Comparison of ENCODE assay signal across 13 cellular contexts in the genomic region with DNA sequence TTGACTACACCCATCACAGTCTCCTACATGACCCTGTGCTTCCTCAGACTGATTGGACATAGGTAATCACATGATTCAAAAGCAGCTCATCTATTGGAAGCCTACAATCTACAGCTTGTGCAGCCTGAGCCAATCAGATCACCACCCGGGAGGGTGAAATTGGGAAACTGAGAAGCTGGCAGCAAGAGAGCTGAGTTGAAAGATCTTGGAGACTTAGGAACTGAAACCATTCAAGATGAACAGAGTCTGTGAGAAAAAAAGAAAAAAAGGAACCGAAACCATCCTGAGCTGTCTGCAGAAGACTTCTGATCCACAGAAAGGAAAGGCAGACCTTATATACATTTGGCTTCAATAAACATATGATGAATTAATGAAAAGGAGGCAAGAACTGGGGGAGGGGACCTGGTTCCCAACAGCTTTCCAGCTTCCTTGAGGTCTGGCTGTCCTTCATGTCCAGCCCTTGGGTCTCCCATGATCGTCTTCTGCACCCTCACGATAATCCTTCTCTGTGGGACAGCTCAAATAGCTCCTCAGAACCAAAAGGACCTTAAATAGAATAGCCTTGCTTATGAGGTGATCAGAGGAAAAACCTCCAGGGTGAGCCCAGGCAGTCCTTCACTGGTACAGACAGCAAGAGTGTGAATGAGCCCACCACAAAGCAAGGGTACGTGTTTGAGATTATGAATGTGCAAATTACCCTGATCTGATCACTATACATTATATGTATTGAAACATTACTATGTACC. TPM values are rescaled to one million over a fixed set of nuclear protein-coding genes. Genes with fewer than 3 reads are reported as not detected.
A peak's percentile ranks its signal among the peaks of the same experiment; 100 is the strongest.
DNase-seq lines count a peak whose midpoint lies in the region; ATAC-seq and TF ChIP-seq lines count a peak whose summit lies in the region.
"Had no signal": no experiment of that assay in that cellular context is flagged by ENCODE, and none has a peak within 500 bp of the region (broad histone marks: within the 10 kb centered on the region; RNA-seq: fewer than 3 reads in every experiment).

No MANE protein-coding gene starts in this region.

- no peak overlapping the region for H3K9ac ChIP-seq in OCI-LY3 (ENCODE audit: low read length)
- H3K9ac ChIP-seq: KMS-11 had no signal

- H3K36me3 Mint-ChIP-seq in stimulated activated effector memory CD8-positive, alpha-beta T cell treated with anti-CD3 and anti-CD28 coated beads, Interleukin-12 subunit alpha, Interleukin-12 subunit beta, amount 100 ng/mL, for 72 hours, result no peaks in the 10 kb centered on the region

- WGBS in psoas muscle, 3 donors, result 91 to 93% (median 92%) methylated on average over 5 of the region's 5 CpGs

- H3K9me3 ChIP-seq in OCI-LY3 (ENCODE audit: insufficient read depth, low read length) (no peaks in the 10 kb centered on the region), osteoblast (ENCODE audit: low read depth, low read length) (no peaks in the 10 kb centered on the region), psoas muscle (no peaks in the 10 kb centered on the region)

- H3K79me2 ChIP-seq in OCI-LY3 (ENCODE audit: low read length) (no peaks in the 10 kb centered on the region), osteoblast (ENCODE audit: insufficient read depth, low read length) (no peaks in the 10 kb centered on the region)

- peak overlapping the region; percentile 21 for H3K27ac Mint-ChIP-seq in stimulated activated effector memory CD8-positive, alpha-beta T cell treated with anti-CD3 and anti-CD28 coated beads, Interleukin-12 subunit alpha, Interleukin-12 subunit beta, amount 100 ng/mL, for 72 hours

- no peak for TF ChIP-seq CTCF in OCI-LY3 (IDR thresholded peaks at IDR 0.05; ENCODE audit: low read depth, low read length)
- no peak for TF ChIP-seq CTCF in osteoblast (IDR thresholded peaks at IDR 0.05; ENCODE audit: extremely low read depth, low read depth, low read length)
- no peak for TF ChIP-seq CTCF in psoas muscle (IDR thresholded peaks at IDR 0.05)

- peak; percentile 60 for ATAC-seq in GM18909 (IDR thresholded peaks at IDR 0.05; ENCODE audit: poor library complexity, unreplicated experiment)
- ATAC-seq in HG02973 (IDR thresholded peaks at IDR 0.05; ENCODE audit: unreplicated experiment), result peak; percentile 48
- no peak for ATAC-seq in stimulated activated effector memory CD8-positive, alpha-beta T cell treated with anti-CD3 and anti-CD28 coated beads, Interleukin-12 subunit alpha, Interleukin-12 subunit beta, amount 100 ng/mL, for 72 hours
- ATAC-seq in GM18520 (IDR thresholded peaks at IDR 0.05; ENCODE audit: unreplicated experiment), result no peak
- ATAC-seq in psoas muscle, result no peak
- ATAC-seq: HCT116 had no signal

- no peak overlapping the region for H3K4me3 Mint-ChIP-seq in stimulated activated effector memory CD8-positive, alpha-beta T cell treated with anti-CD3 and anti-CD28 coated beads, Interleukin-12 subunit alpha, Interleukin-12 subunit beta, amount 100 ng/mL, for 72 hours

- H3K4me2 ChIP-seq in OCI-LY3 (ENCODE audit: low read length) (peak overlapping the region; percentile 49), osteoblast (ENCODE audit: insufficient read depth, low read length) (no peak overlapping the region)
- H3K4me2 ChIP-seq: KMS-11 had no signal

- peaks cover 21% of the 10 kb centered on the region for H3K4me1 Mint-ChIP-seq in stimulated activated effector memory CD8-positive, alpha-beta T cell treated with anti-CD3 and anti-CD28 coated beads, Interleukin-12 subunit alpha, Interleukin-12 subunit beta, amount 100 ng/mL, for 72 hours

- H3K4me3 ChIP-seq in OCI-LY3 (ENCODE audit: low read length) (peak overlapping the region; percentile 32), osteoblast (ENCODE audit: insufficient read depth, low read length) (no peak overlapping the region), psoas muscle (no peak overlapping the region)

- intact Hi-C loops in psoas muscle (cut with DNase I), result no loop called here

- H3K9me3 Mint-ChIP-seq in stimulated activated effector memory CD8-positive, alpha-beta T cell treated with anti-CD3 and anti-CD28 coated beads, Interleukin-12 subunit alpha, Interleukin-12 subunit beta, amount 100 ng/mL, for 72 hours, result no peaks in the 10 kb centered on the region

- H3K27ac ChIP-seq in OCI-LY3 (ENCODE audit: low read length), result peak overlapping the region; percentile 36
- no peak overlapping the region for H3K27ac ChIP-seq in osteoblast (ENCODE audit: low read depth, low read length)
- no peak overlapping the region for H3K27ac ChIP-seq in psoas muscle
- H3K27ac ChIP-seq: KMS-11 had no signal

- DNase-seq in stimulated activated effector memory CD8-positive, alpha-beta T cell treated with anti-CD3 and anti-CD28 coated beads, Interleukin-12 subunit alpha, Interleukin-12 subunit beta, amount 100 ng/mL, for 72 hours (ENCODE audit: low spot score in 2 of 2), result no peak
- no peak for DNase-seq in osteoblast (ENCODE audit: insufficient read length, low spot score, missing footprints)
- no peak for DNase-seq in psoas muscle
- DNase-seq: retina, T-helper 2 cell had no signal

- H3K4me1 ChIP-seq in OCI-LY3 (ENCODE audit: low read length) (peaks cover 15% of the 10 kb centered on the region), osteoblast (ENCODE audit: insufficient read depth, low read length) (peaks cover 5% of the 10 kb centered on the region), psoas muscle (no peaks in the 10 kb centered on the region)

- H3K36me3 ChIP-seq in OCI-LY3 (replicated peaks; ENCODE audit: low read depth, low read length) (no peaks in the 10 kb centered on the region), osteoblast (ENCODE audit: insufficient read depth, low read length) (no peaks in the 10 kb centered on the region), psoas muscle (ENCODE audit: insufficient read depth in 1 of 2, low read depth in 1 of 2) (no peaks in the 10 kb centered on the region)

- H3K27me3 ChIP-seq in OCI-LY3 (ENCODE audit: low read depth, low read length), result peaks cover 8% of the 10 kb centered on the region; the same call in 1 of the 2 replicates
- no peaks in the 10 kb centered on the region for H3K27me3 ChIP-seq in osteoblast (ENCODE audit: insufficient read depth, low read length)
- H3K27me3 ChIP-seq in psoas muscle (ENCODE audit: insufficient read depth in 3 of 3, low read length in 2 of 3), result no peaks in the 10 kb centered on the region

- H2AFZ ChIP-seq in OCI-LY3 (ENCODE audit: low read depth, low read length) (no peak overlapping the region), osteoblast (ENCODE audit: low read length) (no peak overlapping the region)

- H4K20me1 ChIP-seq in OCI-LY3 (ENCODE audit: insufficient read depth, low read length), result no peaks in the 10 kb centered on the region
- no peaks in the 10 kb centered on the region for H4K20me1 ChIP-seq in osteoblast (ENCODE audit: insufficient read depth, low read length)

RNA-seq across cellular contexts. Expression of gene PLXDC1, which starts 32.6 kb away (rescaled TPM):
- total RNA-seq in osteoblast, result 2.9 and 3.8 TPM in 2 replicates
- 1 to 10 TPM; 2.3 to 9.2 (median 2.7) TPM for total RNA-seq in psoas muscle
- polyA plus RNA-seq in psoas muscle, result 1 to 10 TPM; 2.7 to 3.9 (median 3.3) TPM

RNA-seq across cellular contexts. Expression of gene ARL5C, which starts 47.1 kb away (rescaled TPM):
- total RNA-seq in osteoblast (not detected in 2 replicates), psoas muscle (1 to 10 TPM in 1 of 4 donors, under 1 TPM in 2, not detected in 1; 0.15 to 1.0 (median 0.15) TPM)
- polyA plus RNA-seq in psoas muscle, result not detected
- total RNA-seq: liver, NCI-H460 had no signal
- polyA plus RNA-seq: liver had no signal

Comparison
In these comparisons a context has a peak if more than half of its experiments do, and no peak if none do; other contexts are left out.
1. ATAC-seq: peak in GM18909 (single experiment) and HG02973 (single experiment); none in stimulated activated effector memory CD8-positive, alpha-beta T cell treated with anti-CD3 and anti-CD28 coated beads, Interleukin-12 subunit alpha, Interleukin-12 subunit beta, amount 100 ng/mL, for 72 hours (single experiment), GM18520 (single experiment) and psoas muscle (0 of 4).